In the genomic region with DNA sequence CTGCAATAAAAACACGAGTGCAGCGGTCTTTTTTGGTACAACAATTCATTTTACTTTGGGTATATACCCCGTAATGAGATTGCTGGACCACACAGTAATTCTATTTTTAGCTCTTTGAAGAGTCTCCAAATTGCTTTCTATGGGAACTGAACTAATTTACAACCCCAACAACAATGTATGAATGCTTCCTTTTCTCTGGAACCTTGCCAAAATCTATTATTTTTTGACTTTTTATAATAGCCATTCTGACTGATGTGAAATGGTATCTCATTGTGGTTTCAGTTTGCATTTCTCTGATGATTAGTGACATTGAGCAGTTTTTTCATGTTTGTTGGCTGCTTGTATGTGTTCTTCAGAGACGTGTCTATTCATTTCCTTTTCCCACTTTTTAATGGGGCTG, we compare ENCODE assay signal across 11 cellular contexts.
"Had no signal": no experiment of that assay in that cellular context is flagged by ENCODE, and none has a peak within 500 bp of the region (broad histone marks: within the 10 kb centered on the region; RNA-seq: fewer than 3 reads in every experiment).

No MANE protein-coding gene starts in this region.

- ATAC-seq: activated T-cell treated with anti-CD3 and anti-CD28 coated beads, Interleukin-2, amount 50 U/mL, for 4 hours; heart left ventricle; left ventricle myocardium superior had no signal

- DNase-seq: activated CD4-positive, alpha-beta T cell treated with anti-CD3 and anti-CD28 coated beads, Interleukin-2, amount 50 U/mL, for 48 hours; activated CD4-positive, CD25-positive, alpha-beta regulatory T cell treated with anti-CD3 and anti-CD28 coated beads, Interleukin-2, amount 50 U/mL, for 72 hours; activated gamma-delta T cell; activated naive CD8-positive, alpha-beta T cell treated with anti-CD3 and anti-CD28 coated beads for 36 hours; activated T-cell treated with anti-CD3 and anti-CD28 coated beads, Interleukin-2, amount 50 U/mL, for 4 hours; anterior cingulate cortex; effector CD4-positive, alpha-beta T cell; heart left ventricle; left ventricle myocardium superior; stimulated activated CD4-positive, alpha-beta T cell treated with anti-CD3 and anti-CD28 coated beads, Interleukin-2, amount 100 ng/mL, for 48 hours; stimulated activated naive CD4-positive, alpha-beta T cell treated with Interleukin-2 at 50 U/mL for 16 hours had no signal

- H3K4me3 ChIP-seq: heart left ventricle had no signal

- H3K36me3 ChIP-seq: heart left ventricle had no signal

- H3K27ac ChIP-seq: heart left ventricle had no signal

- H3K4me1 ChIP-seq: heart left ventricle had no signal

- H3K27me3 ChIP-seq: heart left ventricle had no signal
